8 cellular contexts compared by ENCODE assay signal in genomic region chr6:24126586-24127192, GRCh38. TPM values are rescaled to one million over a fixed set of nuclear protein-coding genes. Genes with fewer than 3 reads are reported as not detected.
A peak's percentile ranks its signal among the peaks of the same experiment; 100 is the strongest.
DNase-seq lines count a peak whose midpoint lies in the region; ATAC-seq and TF ChIP-seq lines count a peak whose summit lies in the region.

No MANE protein-coding gene starts in this region.

- no peak for TF ChIP-seq CTCF in NB4 (IDR thresholded peaks at IDR 0.05; ENCODE audit: low read depth, low read length)
- TF ChIP-seq CTCF in astrocyte of the cerebellum (IDR thresholded peaks at IDR 0.05; ENCODE audit: low read depth, low read length, missing control alignments): no peak

- ATAC-seq in GM19455 (IDR thresholded peaks at IDR 0.05; ENCODE audit: unreplicated experiment) (peak; percentile 57), GM19467 (IDR thresholded peaks at IDR 0.05; ENCODE audit: unreplicated experiment) (no peak)

- TF ChIP-seq POLR2A in NB4 (IDR thresholded peaks at IDR 0.05; ENCODE audit: extremely low read depth, insufficient read length): no peak

- H3K4me3 ChIP-seq in NB4 (ENCODE audit: low read depth, low read length) (no peak overlapping the region), astrocyte of the cerebellum (ENCODE audit: low read depth, low read length) (no peak overlapping the region)

- in situ Hi-C loops in Caki2 (cut with HindIII; ENCODE audit: low pct_unique_long_range_greater_than_20kb, low sequenced_read_pairs): no loop called here
- in situ Hi-C loops in astrocyte of the cerebellum (cut with HindIII; ENCODE audit: low sequenced_read_pairs): no loop called here

- DNase-seq in Caki2 (ENCODE audit: low read depth): peak; percentile 47
- peak; percentile 69 for DNase-seq in NB4 (ENCODE audit: low read depth)
- DNase-seq in astrocyte of the cerebellum (ENCODE audit: low read depth): peak; percentile 55
- DNase-seq in iPS-NIHi11 (ENCODE audit: low spot score): peak; percentile 77
- DNase-seq in activated effector memory CD4-positive, alpha-beta T cell treated with anti-CD3 and anti-CD28 coated beads, Interleukin-2, amount 50 U/mL, for 16 hours: no peak
- no peak for DNase-seq in stimulated activated CD4-positive, alpha-beta T cell treated with anti-CD3 and anti-CD28 coated beads, Interleukin-4, amount 100 ng/mL, for 1 hour

RNA-seq across cellular contexts. Expression of gene NRSN1, which starts 0.7 kb away (rescaled TPM):
- total RNA-seq in Caki2 (2014; rRNA removed; shearing (Covaris generic); ENCODE audit: low replicate concordance): not detected in 2 replicates

Comparison
In these comparisons a context has a peak if more than half of its experiments do, and no peak if none do; other contexts are left out.
1. DNase-seq: peak in Caki2 (single experiment), NB4 (single experiment), astrocyte of the cerebellum (single experiment) and iPS-NIHi11 (single experiment); none in activated effector memory CD4-positive, alpha-beta T cell treated with anti-CD3 and anti-CD28 coated beads, Interleukin-2, amount 50 U/mL, for 16 hours (single experiment) and stimulated activated CD4-positive, alpha-beta T cell treated with anti-CD3 and anti-CD28 coated beads, Interleukin-4, amount 100 ng/mL, for 1 hour (single experiment).